Comparison of ENCODE assay signal across 20 cellular contexts in the genomic region with DNA sequence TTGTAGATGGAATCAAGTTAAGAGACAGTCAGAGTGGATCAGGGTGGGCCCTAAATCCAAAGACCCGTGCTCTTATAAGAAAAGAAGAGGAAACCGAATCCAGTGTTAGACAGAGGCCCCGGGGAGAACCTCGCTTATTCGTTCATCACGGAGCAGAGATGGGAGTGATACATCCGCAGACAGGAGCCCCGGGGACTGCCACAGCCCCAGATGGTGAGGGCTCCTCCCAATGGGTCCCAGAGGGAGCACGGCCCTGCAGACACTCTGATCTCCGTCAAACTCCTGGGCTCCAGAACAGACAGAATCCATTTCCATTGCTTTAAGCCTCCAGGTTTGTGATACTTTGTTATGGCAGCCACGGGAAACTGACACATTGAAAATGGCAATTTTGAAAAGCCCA. TPM values are rescaled to one million over a fixed set of nuclear protein-coding genes. Genes with fewer than 3 reads are reported as not detected.
DNase-seq lines count a peak whose midpoint lies in the region; ATAC-seq and TF ChIP-seq lines count a peak whose summit lies in the region.
"Had no signal": no experiment of that assay in that cellular context is flagged by ENCODE, and none has a peak within 500 bp of the region (broad histone marks: within the 10 kb centered on the region; RNA-seq: fewer than 3 reads in every experiment).

No MANE protein-coding gene starts in this region.

- H3K4me3 ChIP-seq in BLaER1 = no peak overlapping the region
- no peak overlapping the region for H3K4me3 ChIP-seq in H7 (ENCODE audit: insufficient read depth, low read depth, low read length)
- H3K4me3 ChIP-seq in RWPE2 (ENCODE audit: severe bottlenecking) = no peak overlapping the region
- H3K4me3 ChIP-seq in spleen = no peak overlapping the region
- H3K4me3 ChIP-seq in hepatocyte = no peak overlapping the region
- no peak overlapping the region for H3K4me3 ChIP-seq in Caco-2 (ENCODE audit: low read depth, low read length)
- H3K4me3 ChIP-seq: A549, GM23338, HAP-1 had no signal

- H4K20me1 ChIP-seq in BLaER1 (no peaks in the 10 kb centered on the region), hepatocyte (ENCODE audit: insufficient read depth, poor library complexity, severe bottlenecking) (no peaks in the 10 kb centered on the region)

- ATAC-seq in RWPE2 (ENCODE audit: low read depth) = no peak
- no peak for ATAC-seq in HG02763 (IDR thresholded peaks at IDR 0.05; ENCODE audit: unreplicated experiment)
- ATAC-seq: A549; CD8-positive, alpha-beta T cell; GM23338 had no signal

- H3K4me1 ChIP-seq in BLaER1 = peaks cover 77% of the 10 kb centered on the region
- H3K4me1 ChIP-seq in RWPE2 (ENCODE audit: insufficient read depth, poor library complexity, severe bottlenecking) = peaks cover 39% of the 10 kb centered on the region
- peaks cover 0 to 19% (median 0%) of the 10 kb centered on the region in 6 donors for H3K4me1 ChIP-seq in spleen
- no peaks in the 10 kb centered on the region for H3K4me1 ChIP-seq in hepatocyte (ENCODE audit: insufficient read depth)
- H3K4me1 ChIP-seq in Caco-2 = no peaks in the 10 kb centered on the region
- H3K4me1 ChIP-seq: BE2C, HAP-1 had no signal

- no peaks in the 10 kb centered on the region for H3K79me2 ChIP-seq in hepatocyte

- no peak for TF ChIP-seq CTCF in RWPE2 (IDR thresholded peaks at IDR 0.05; ENCODE audit: poor library complexity, severe bottlenecking)
- TF ChIP-seq CTCF in spleen (IDR thresholded peaks at IDR 0.05 in 8 of 11, conservative IDR thresholded peaks at IDR 0.05 in 3 of 11) = no peak
- no peak for TF ChIP-seq CTCF in hepatocyte (IDR thresholded peaks at IDR 0.05; ENCODE audit: poor library complexity)
- no peak for TF ChIP-seq CTCF in Caco-2 (IDR thresholded peaks at IDR 0.05; ENCODE audit: insufficient read depth in 1 of 2, low read depth in 1 of 2, low read length in 1 of 2, severe bottlenecking in 1 of 2, unreplicated experiment in 1 of 2)

- H3K4me2 ChIP-seq in BLaER1 (peak overlapping the region; percentile 71), hepatocyte (no peak overlapping the region)
- H3K4me2 ChIP-seq: A549, GM23338 had no signal

- DNase-seq in H7 (peak; percentile 54), RWPE2 (ENCODE audit: low spot score) (peak; percentile 72), spleen (peak; percentile 40), hepatocyte (ENCODE audit: low spot score) (no peak), Caco-2 (no peak)
- DNase-seq: ACHN; AML-193; BE2C; CD4-positive, CD25-positive, alpha-beta regulatory T cell; CD8-positive, alpha-beta T cell; DMS 273 treated with DMSO at 0.1 percent for 48 hours; GF-D8; HFFc6 had no signal

- peaks cover 12% of the 10 kb centered on the region for H3K27me3 Mint-ChIP-seq in Caco-2 (ENCODE audit: insufficient read depth, unreplicated experiment)
- H3K27me3 Mint-ChIP-seq: CD4-positive, CD25-positive, alpha-beta regulatory T cell had no signal

- CTCF ChIA-PET in Caco-2 (lab: Charles Lee) = no interaction called here

- WGBS in spleen, 5 donors = 74 to 92% (median 87%) methylated on average over 11 of the region's 11 CpGs
- WGBS in hepatocyte (ENCODE audit: low lambda C conversion rate, missing lambda C conversion rate) = 87% methylated on average over 11 of the region's 11 CpGs

- no peaks in the 10 kb centered on the region for H3K36me3 Mint-ChIP-seq in Caco-2 (ENCODE audit: insufficient read depth, unreplicated experiment)
- H3K36me3 Mint-ChIP-seq: CD4-positive, CD25-positive, alpha-beta regulatory T cell; CD8-positive, alpha-beta T cell had no signal

- H3K4me1 Mint-ChIP-seq in Caco-2 (ENCODE audit: low read depth, unreplicated experiment) = no peaks in the 10 kb centered on the region
- H3K4me1 Mint-ChIP-seq: CD4-positive, CD25-positive, alpha-beta regulatory T cell had no signal

- no peak overlapping the region for H3K4me3 Mint-ChIP-seq in Caco-2 (ENCODE audit: unreplicated experiment)
- H3K4me3 Mint-ChIP-seq: CD4-positive, CD25-positive, alpha-beta regulatory T cell; CD8-positive, alpha-beta T cell; GM23338; HFFc6 had no signal

- no peaks in the 10 kb centered on the region for H3K9me2 ChIP-seq in hepatocyte (replicated peaks; ENCODE audit: insufficient read depth)

- H2AFZ ChIP-seq in hepatocyte = no peak overlapping the region
- H2AFZ ChIP-seq: GM23338 had no signal

- H3K27ac ChIP-seq in BLaER1 (no peak overlapping the region), RWPE2 (ENCODE audit: poor library complexity, severe bottlenecking) (no peak overlapping the region), spleen (no peak overlapping the region), hepatocyte (no peak overlapping the region)
- H3K27ac ChIP-seq: 22Rv1, A549, C4-2B had no signal

- H3K27me3 ChIP-seq in BLaER1 (no peaks in the 10 kb centered on the region), H7 (ENCODE audit: control insufficient read depth, insufficient read depth, low read length) (no peaks in the 10 kb centered on the region), RWPE2 (ENCODE audit: insufficient read depth, poor library complexity, severe bottlenecking) (no peaks in the 10 kb centered on the region), spleen (replicated peaks in 1 of 7) (no peaks in the 10 kb centered on the region), hepatocyte (no peaks in the 10 kb centered on the region), Caco-2 (replicated peaks; ENCODE audit: control insufficient read depth, insufficient read depth, low read length) (no peaks in the 10 kb centered on the region)
- H3K27me3 ChIP-seq: BE2C had no signal

- no peak overlapping the region for H3K27ac Mint-ChIP-seq in Caco-2 (ENCODE audit: unreplicated experiment)
- H3K27ac Mint-ChIP-seq: CD4-positive, CD25-positive, alpha-beta regulatory T cell; CD8-positive, alpha-beta T cell; GM23338; HFFc6 had no signal

- no TSS peak for BruUV-seq in Caco-2 (replicated peaks; lab: Mats Ljungman, UMichigan)

- no peaks in the 10 kb centered on the region for H3K9me3 Mint-ChIP-seq in Caco-2 (ENCODE audit: unreplicated experiment)
- H3K9me3 Mint-ChIP-seq: CD8-positive, alpha-beta T cell; GM23338; HFFc6 had no signal

- no peaks in the 10 kb centered on the region for H3K36me3 ChIP-seq in BLaER1
- H3K36me3 ChIP-seq in H7 (replicated peaks; ENCODE audit: control insufficient read depth, insufficient read depth, low read length) = no peaks in the 10 kb centered on the region
- peaks cover 14% of the 10 kb centered on the region for H3K36me3 ChIP-seq in RWPE2 (ENCODE audit: low read depth)
- H3K36me3 ChIP-seq in spleen = no peaks in the 10 kb centered on the region
- H3K36me3 ChIP-seq in hepatocyte (replicated peaks; ENCODE audit: insufficient read depth, low read depth) = no peaks in the 10 kb centered on the region
- no peaks in the 10 kb centered on the region for H3K36me3 ChIP-seq in Caco-2 (ENCODE audit: control insufficient read depth, insufficient read depth, low read length)
- H3K36me3 ChIP-seq: BE2C, HAP-1 had no signal

- no peak for TF ChIP-seq POLR2A in spleen (IDR thresholded peaks at IDR 0.05)

- H3K9me3 ChIP-seq in BLaER1 = no peaks in the 10 kb centered on the region
- H3K9me3 ChIP-seq in RWPE2 (ENCODE audit: severe bottlenecking) = no peaks in the 10 kb centered on the region
- H3K9me3 ChIP-seq in spleen = peaks cover 0 to 40% (median 0%) of the 10 kb centered on the region in 8 donors
- no peaks in the 10 kb centered on the region for H3K9me3 ChIP-seq in hepatocyte (ENCODE audit: low read depth)
- 0 out of 2 replicates have a peak, but pooled peaks cover 11% of the 10 kb centered on the region for H3K9me3 ChIP-seq in Caco-2
- H3K9me3 ChIP-seq: A549, BE2C, HAP-1 had no signal

- no peak overlapping the region; the same call in 1 of the 2 replicates for H3K9ac ChIP-seq in BLaER1

- intact Hi-C loops in spleen (cut with DNase I; ENCODE audit: low total_unique reads) (no loop called here), Caco-2 (cut with micrococcal nuclease; ENCODE audit: unreplicated experiment) (no loop called here)

- POLR2A ChIA-PET in Caco-2 (lab: Charles Lee) = no interaction called here

RNA-seq across cellular contexts. Expression of a gene that starts 47.0 kb away (rescaled TPM):
- total RNA-seq in H7 (2014; rRNA removed; shearing (Covaris generic)) = 3.9 and 6.1 TPM in 2 replicates
- total RNA-seq in spleen (10 to 100 TPM in 4 of 7 donors, 1 to 10 TPM in 3; 5.4 to 20.1 (median 10.3) TPM), hepatocyte (0.53 TPM in 1 of 2 replicates, not detected in the other), Caco-2 (2022) (not detected in 2 replicates)
- polyA plus RNA-seq in spleen (1 to 10 TPM in 1 of 3 donors, under 1 TPM in 2; 0.30 to 1.8 (median 0.54) TPM), hepatocyte (0.58 and 0.73 TPM in 2 replicates)

Comparison
In these comparisons a context has a peak if more than half of its experiments do, and no peak if none do; other contexts are left out.
1. DNase-seq: peak in H7 (single experiment), RWPE2 (single experiment) and spleen (single experiment); none in hepatocyte (single experiment) and Caco-2 (0 of 2).